Comparison of ENCODE assay signal across 12 cellular contexts in the genomic region with DNA sequence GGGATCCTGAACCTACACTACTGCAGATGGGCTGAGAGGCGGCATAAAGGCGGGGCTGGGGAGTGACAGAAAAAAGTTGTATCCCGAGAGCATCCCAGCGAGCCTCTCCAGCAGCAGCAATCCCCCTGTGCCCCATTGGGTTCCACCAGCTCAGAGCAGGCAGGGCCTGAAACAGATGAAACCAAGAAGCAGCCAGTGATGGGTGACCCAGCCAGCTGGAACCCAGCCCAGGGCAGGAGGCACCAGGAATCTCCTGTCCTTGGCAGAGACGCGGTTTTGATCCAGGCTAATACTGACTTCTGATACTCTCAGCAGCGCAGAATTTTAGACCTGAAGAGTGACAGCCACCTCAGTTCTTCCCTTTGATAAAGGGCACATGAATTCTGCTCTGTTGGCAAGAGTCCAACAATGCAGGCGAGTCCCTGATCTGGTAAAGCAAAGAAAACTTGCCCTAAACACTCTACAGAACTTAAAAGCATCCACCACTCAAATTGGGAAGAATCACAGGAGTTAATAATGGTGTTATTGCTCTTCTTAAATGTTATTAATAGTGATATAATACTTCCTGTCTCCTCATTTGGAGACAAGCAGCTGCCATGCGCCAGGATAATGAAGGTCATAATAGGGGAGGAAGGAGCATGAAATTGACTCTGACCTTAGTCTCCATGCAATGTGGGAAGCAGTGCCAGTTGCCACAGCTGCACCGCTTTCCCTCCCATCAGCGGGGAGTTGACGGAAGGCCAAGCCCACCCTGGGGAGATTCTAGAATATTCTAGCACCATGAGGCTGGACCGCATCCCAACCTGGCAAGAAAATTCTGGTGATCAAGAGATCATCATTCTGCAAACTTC. TPM values are rescaled to one million over a fixed set of nuclear protein-coding genes. Genes with fewer than 3 reads are reported as not detected.
DNase-seq lines count a peak whose midpoint lies in the region; ATAC-seq and TF ChIP-seq lines count a peak whose summit lies in the region.
"Had no signal": no experiment of that assay in that cellular context is flagged by ENCODE, and none has a peak within 500 bp of the region (broad histone marks: within the 10 kb centered on the region; RNA-seq: fewer than 3 reads in every experiment).

No MANE protein-coding gene starts in this region.

- H2BK120ac ChIP-seq in mesendoderm (ENCODE audit: low read depth, low read length) = no peak overlapping the region

- no peak overlapping the region for H2BK5ac ChIP-seq in mesendoderm (ENCODE audit: low read length)

- no peak overlapping the region for H3K4me3 ChIP-seq in LNCaP clone FGC (ENCODE audit: low read depth, low read length)
- no peak overlapping the region for H3K4me3 ChIP-seq in mesendoderm (ENCODE audit: low read length)

- no peaks in the 10 kb centered on the region for H3K79me2 ChIP-seq in mesendoderm (ENCODE audit: control insufficient read depth, insufficient read depth, low read length)

- no peak overlapping the region for H3K9ac ChIP-seq in mesendoderm (ENCODE audit: low read length)

- no peaks in the 10 kb centered on the region for H3K79me1 ChIP-seq in mesendoderm (ENCODE audit: low read length)

- no peak for TF ChIP-seq CTCF in LNCaP clone FGC (IDR thresholded peaks at IDR 0.05; ENCODE audit: control insufficient read depth, extremely low read depth, insufficient read depth)

- no peak overlapping the region for H3K56ac ChIP-seq in mesendoderm (ENCODE audit: low read length)

- H2AK5ac ChIP-seq in mesendoderm (ENCODE audit: low read length) = no peak overlapping the region

- ATAC-seq in HG03469 (IDR thresholded peaks at IDR 0.05; ENCODE audit: unreplicated experiment) (no peak), GM21737 (IDR thresholded peaks at IDR 0.05; ENCODE audit: unreplicated experiment) (no peak)

- no peak overlapping the region for H3K4ac ChIP-seq in mesendoderm (ENCODE audit: low read depth, low read length)

- no peak overlapping the region for H3K27ac ChIP-seq in mesendoderm (ENCODE audit: low read depth, low read length)
- H3K27ac ChIP-seq: C4-2B had no signal

- DNase-seq in C1 segment of cervical spinal cord (lab: John Stamatoyannopoulos, UW) (peak in 10 of 14 donors; percentile 29 to 81 (median 46)), LNCaP clone FGC (ENCODE audit: low read depth) (peak; percentile 37), anterior cingulate cortex (lab: John Stamatoyannopoulos, UW) (peak in 35 of 58 donors; percentile 12 to 81 (median 29)), medulla oblongata (ENCODE audit: extremely low spot score) (peak; percentile 57), mesendoderm (no peak), HPDE6-E6E7 (ENCODE audit: extremely low spot score) (no peak)
- DNase-seq: activated T-cell treated with anti-CD3 and anti-CD28 coated beads, Interleukin-2, amount 50 U/mL, for 72 hours; amniotic stem cell; NCI-H146 had no signal

- no peak overlapping the region for H4K8ac ChIP-seq in mesendoderm (ENCODE audit: low read depth, low read length)

- no peak overlapping the region for H3K4me2 ChIP-seq in mesendoderm (ENCODE audit: low read length)

- H4K5ac ChIP-seq in mesendoderm (ENCODE audit: low read length) = no peak overlapping the region

- no peak overlapping the region for H2BK15ac ChIP-seq in mesendoderm (replicated peaks; ENCODE audit: low read depth)

- H3K18ac ChIP-seq in mesendoderm (ENCODE audit: low read length) = no peak overlapping the region

- H3K36me3 ChIP-seq in mesendoderm (ENCODE audit: control insufficient read depth, insufficient read depth, low read length) = no peaks in the 10 kb centered on the region

- no CpG with 5 or more reads among the region's 13 CpGs for WGBS in mesendoderm (ENCODE audit: extremely low coverage, insufficient coverage, low lambda C conversion rate)

- peaks cover 2% of the 10 kb centered on the region for H3K27me3 ChIP-seq in mesendoderm (ENCODE audit: insufficient read depth, low read length, poor library complexity)

- H3K23ac ChIP-seq in mesendoderm (ENCODE audit: low read length) = no peak overlapping the region

- H3K4me1 ChIP-seq in mesendoderm (ENCODE audit: control insufficient read depth, low read depth, low read length) = no peaks in the 10 kb centered on the region

RNA-seq across cellular contexts. Expression of gene OLIG1, which starts 11.2 kb away (rescaled TPM):
- polyA plus RNA-seq in mesendoderm (2013, experiment 1 of 2) = 0.17 TPM
- polyA plus RNA-seq in mesendoderm (2013, experiment 2 of 2) = not detected

RNA-seq across cellular contexts. Expression of gene OLIG2, which starts 33.0 kb away (rescaled TPM):
- 0.55 TPM for polyA plus RNA-seq in mesendoderm (2013, experiment 1 of 2)
- polyA plus RNA-seq in mesendoderm (2013, experiment 2 of 2) = 0.60 TPM

Comparison
In these comparisons a context has a peak if more than half of its experiments do, and no peak if none do; other contexts are left out.
1. DNase-seq: peak in C1 segment of cervical spinal cord (10 of 14), LNCaP clone FGC (single experiment), anterior cingulate cortex (35 of 58) and medulla oblongata (single experiment); none in mesendoderm (single experiment) and HPDE6-E6E7 (single experiment).